Comparison of ENCODE assay signal across 17 cellular contexts in genomic region chr14:101105045-101105444, GRCh38.
A peak's percentile ranks its signal among the peaks of the same experiment; 100 is the strongest.
DNase-seq lines count a peak whose midpoint lies in the region; ATAC-seq and TF ChIP-seq lines count a peak whose summit lies in the region.
"Had no signal": no experiment of that assay in that cellular context is flagged by ENCODE, and none has a peak within 500 bp of the region (broad histone marks: within the 10 kb centered on the region; RNA-seq: fewer than 3 reads in every experiment).

No MANE protein-coding gene starts in this region.

- H3K4me1 Mint-ChIP-seq in endothelial cell (ENCODE audit: unreplicated experiment): peaks cover 2% of the 10 kb centered on the region
- H3K4me1 Mint-ChIP-seq: CD14-positive monocyte, GM23338 had no signal

- intact Hi-C loops in left cardiac atrium (cut with DNase I): no loop called here
- intact Hi-C loops in left ventricle myocardium inferior (cut with micrococcal nuclease): no loop called here
- intact Hi-C loops in testis (cut with DNase I; ENCODE audit: low total_unique reads): no loop called here

- H3K9me3 ChIP-seq in left ventricle myocardium inferior (replicated peaks) (peaks cover 16% of the 10 kb centered on the region), lung (ENCODE audit: control insufficient read depth in 2 of 2, insufficient read depth in 1 of 2, low read length in 1 of 2) (peaks cover 0 to 22% of the 10 kb centered on the region in 2 donors), testis (no peaks in the 10 kb centered on the region)

- no peaks in the 10 kb centered on the region for H3K9me3 Mint-ChIP-seq in endothelial cell (ENCODE audit: unreplicated experiment)

- H3K27me3 ChIP-seq in left ventricle myocardium inferior (ENCODE audit: low read depth) (peaks cover 26% of the 10 kb centered on the region), lung (ENCODE audit: control insufficient read depth, insufficient read depth) (no peaks in the 10 kb centered on the region), testis (no peaks in the 10 kb centered on the region)

- H3K36me3 ChIP-seq in left ventricle myocardium inferior: no peaks in the 10 kb centered on the region
- H3K36me3 ChIP-seq in lung (ENCODE audit: control insufficient read depth in 2 of 2, insufficient read depth in 2 of 2, low read length in 2 of 2): no peaks in the 10 kb centered on the region
- no peaks in the 10 kb centered on the region for H3K36me3 ChIP-seq in testis (ENCODE audit: low read depth, missing control alignments)

- H3K27me3 Mint-ChIP-seq in endothelial cell (ENCODE audit: unreplicated experiment): peaks cover 5% of the 10 kb centered on the region

- H3K27ac ChIP-seq in left ventricle myocardium inferior (replicated peaks) (no peak overlapping the region), lung (ENCODE audit: low read depth in 1 of 2, low read length in 1 of 2) (no peak overlapping the region), testis (no peak overlapping the region)
- H3K27ac ChIP-seq: A549 had no signal

- H3K27ac Mint-ChIP-seq in endothelial cell (ENCODE audit: unreplicated experiment): no peak overlapping the region
- H3K27ac Mint-ChIP-seq: CD8-positive, alpha-beta T cell; GM23338 had no signal

- TF ChIP-seq POLR2A in testis (IDR thresholded peaks at IDR 0.05): no peak

- ATAC-seq in left cardiac atrium: no peak
- ATAC-seq in lung (ENCODE audit: insufficient read depth, low FRiP score): no peak
- ATAC-seq in HG02970 (IDR thresholded peaks at IDR 0.05; ENCODE audit: low FRiP score, unreplicated experiment): no peak
- ATAC-seq: A549; CD8-positive, alpha-beta T cell; GM23338; HepG2 had no signal

- H3K4me3 Mint-ChIP-seq in endothelial cell (ENCODE audit: unreplicated experiment): peak overlapping the region; percentile 42
- H3K4me3 Mint-ChIP-seq: CD14-positive monocyte; CD8-positive, alpha-beta T cell; GM23338 had no signal

- H3K4me1 ChIP-seq in left ventricle myocardium inferior (no peaks in the 10 kb centered on the region), lung (ENCODE audit: control insufficient read depth in 2 of 2, insufficient read depth in 2 of 2, low read length in 2 of 2) (no peaks in the 10 kb centered on the region), testis (no peaks in the 10 kb centered on the region)

- 91 to 98% methylated on average over 4 of the region's 4 CpGs for WGBS in lung, 2 donors
- 86 to 99% methylated on average over 2 to 4 of the region's 4 CpGs for WGBS in testis, 2 donors

- TF ChIP-seq CTCF in left ventricle myocardium inferior (IDR thresholded peaks at IDR 0.05; ENCODE audit: borderline replicate concordance) (no peak), endothelial cell (IDR thresholded peaks at IDR 0.05; ENCODE audit: unreplicated experiment) (no peak), lung (IDR thresholded peaks at IDR 0.05; ENCODE audit: control extremely low read depth, extremely low read depth) (no peak), testis (IDR thresholded peaks at IDR 0.05) (no peak)

- H3K4me3 ChIP-seq in left ventricle myocardium inferior (no peak overlapping the region), lung (no peak overlapping the region), testis (no peak overlapping the region)
- H3K4me3 ChIP-seq: A549, GM23338 had no signal

- DNase-seq in left cardiac atrium (peak; percentile 7), left ventricle myocardium inferior (no peak), endothelial cell (ENCODE audit: low spot score) (no peak), lung (ENCODE audit: low spot score) (peak; percentile 16), testis (peak; percentile 4), islet precursor cell (no peak), RPMI8226 (no peak)
- DNase-seq: COR-L47, DND-41, GDM1, H7 had no signal

- H3K36me3 Mint-ChIP-seq in endothelial cell (ENCODE audit: low read depth, unreplicated experiment): peaks cover 21% of the 10 kb centered on the region
- H3K36me3 Mint-ChIP-seq: CD14-positive monocyte; CD8-positive, alpha-beta T cell had no signal

Comparison
In these comparisons a context has a peak if more than half of its experiments do, and no peak if none do; other contexts are left out.
1. DNase-seq: peak in left cardiac atrium (single experiment), lung (single experiment) and testis (single experiment); none in left ventricle myocardium inferior (single experiment), endothelial cell (single experiment), islet precursor cell (single experiment) and RPMI8226 (single experiment).